Comparison of ENCODE assay signal across 8 cellular contexts in the genomic region with DNA sequence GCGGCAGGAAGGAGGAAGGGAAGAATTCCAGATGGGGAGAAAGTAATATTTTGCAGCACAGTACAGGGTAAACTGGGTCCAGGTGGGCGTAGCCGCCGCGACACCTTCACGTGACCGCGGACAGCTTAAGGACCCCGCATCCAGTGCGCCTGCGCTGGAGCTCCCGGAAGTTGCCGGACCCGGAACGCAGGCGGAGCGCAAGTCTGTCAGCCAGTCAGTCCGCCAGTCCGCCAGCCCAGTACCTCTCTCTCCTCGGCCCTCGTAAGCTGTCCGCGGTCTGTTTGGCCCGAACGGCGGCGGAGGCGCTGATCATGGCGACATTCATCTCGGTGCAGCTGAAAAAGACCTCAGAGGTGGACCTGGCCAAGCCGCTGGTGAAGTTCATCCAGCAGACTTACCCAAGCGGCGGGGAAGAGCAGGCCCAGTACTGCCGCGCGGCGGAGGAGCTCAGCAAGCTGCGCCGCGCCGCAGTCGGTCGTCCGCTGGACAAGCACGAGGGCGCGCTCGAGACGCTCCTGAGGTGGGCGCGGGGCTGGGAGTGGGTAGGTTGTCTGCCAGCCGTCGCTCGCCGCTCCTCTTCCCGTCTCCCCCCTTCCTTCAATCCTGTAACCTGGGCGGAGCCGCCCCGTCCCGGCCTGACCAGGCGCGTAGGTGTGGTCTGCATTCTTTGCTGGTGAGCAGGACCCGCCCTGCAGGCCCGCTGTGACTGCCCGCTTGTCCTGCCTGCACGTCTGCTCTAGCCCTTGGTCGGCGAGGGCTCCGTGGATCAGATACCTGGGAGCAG. TPM values are rescaled to one million over a fixed set of nuclear protein-coding genes. Genes with fewer than 3 reads are reported as not detected.
A peak's percentile ranks its signal among the peaks of the same experiment; 100 is the strongest.
DNase-seq lines count a peak whose midpoint lies in the region; ATAC-seq and TF ChIP-seq lines count a peak whose summit lies in the region.

A gene with protein sequence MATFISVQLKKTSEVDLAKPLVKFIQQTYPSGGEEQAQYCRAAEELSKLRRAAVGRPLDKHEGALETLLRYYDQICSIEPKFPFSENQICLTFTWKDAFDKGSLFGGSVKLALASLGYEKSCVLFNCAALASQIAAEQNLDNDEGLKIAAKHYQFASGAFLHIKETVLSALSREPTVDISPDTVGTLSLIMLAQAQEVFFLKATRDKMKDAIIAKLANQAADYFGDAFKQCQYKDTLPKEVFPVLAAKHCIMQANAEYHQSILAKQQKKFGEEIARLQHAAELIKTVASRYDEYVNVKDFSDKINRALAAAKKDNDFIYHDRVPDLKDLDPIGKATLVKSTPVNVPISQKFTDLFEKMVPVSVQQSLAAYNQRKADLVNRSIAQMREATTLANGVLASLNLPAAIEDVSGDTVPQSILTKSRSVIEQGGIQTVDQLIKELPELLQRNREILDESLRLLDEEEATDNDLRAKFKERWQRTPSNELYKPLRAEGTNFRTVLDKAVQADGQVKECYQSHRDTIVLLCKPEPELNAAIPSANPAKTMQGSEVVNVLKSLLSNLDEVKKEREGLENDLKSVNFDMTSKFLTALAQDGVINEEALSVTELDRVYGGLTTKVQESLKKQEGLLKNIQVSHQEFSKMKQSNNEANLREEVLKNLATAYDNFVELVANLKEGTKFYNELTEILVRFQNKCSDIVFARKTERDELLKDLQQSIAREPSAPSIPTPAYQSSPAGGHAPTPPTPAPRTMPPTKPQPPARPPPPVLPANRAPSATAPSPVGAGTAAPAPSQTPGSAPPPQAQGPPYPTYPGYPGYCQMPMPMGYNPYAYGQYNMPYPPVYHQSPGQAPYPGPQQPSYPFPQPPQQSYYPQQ (plus strand): TSS at position 213 of the 784 bp plus-strand sequence. CDS start 99 bp downstream, at position 312.

- peaks cover 2% of the 10 kb centered on the region for H3K27me3 Mint-ChIP-seq in type B pancreatic cell

- ATAC-seq in HG02642 (IDR thresholded peaks at IDR 0.05; ENCODE audit: poor library complexity, unreplicated experiment), result peak; percentile 95

- TF ChIP-seq CTCF in GM12873 (IDR thresholded peaks at IDR 0.05; ENCODE audit: insufficient read depth, low read depth, low read length, missing control alignments) (peak; percentile 22), type B pancreatic cell (conservative IDR thresholded peaks at IDR 0.05) (peak; percentile 48)

- peak within 1 kb of the TSS; percentile 99 for H3K4me3 Mint-ChIP-seq in type B pancreatic cell

- peak within 1 kb of the TSS; percentile 96 for H3K4me3 ChIP-seq in adipocyte (ENCODE audit: low read length)

- H3K4me1 Mint-ChIP-seq in type B pancreatic cell (ENCODE audit: unreplicated experiment), result peaks cover 35% of the 10 kb centered on the region

- H3K9me3 ChIP-seq in adipocyte (ENCODE audit: control insufficient read depth, low read length), result no peaks in the 10 kb centered on the region

- H3K27ac Mint-ChIP-seq in type B pancreatic cell, result peak within 1 kb of the TSS; percentile 94

- H3K27me3 ChIP-seq in adipocyte (replicated peaks; ENCODE audit: control insufficient read depth, insufficient read depth, low read length), result no peaks in the 10 kb centered on the region

- peaks cover 20% of the 10 kb centered on the region for H3K36me3 Mint-ChIP-seq in type B pancreatic cell

- peaks cover 39% of the 10 kb centered on the region for H3K4me1 ChIP-seq in adipocyte (ENCODE audit: control insufficient read depth, insufficient read depth, low read length)

- H3K9me3 Mint-ChIP-seq in type B pancreatic cell, result no peaks in the 10 kb centered on the region

- intact Hi-C loops in cardiac septum (cut with DNase I), result loop anchor here (5.0 to 10.0 kb wide), 4 partner anchors 81 to 684 kb away; a partner anchor contains a TSS

- H3K36me3 ChIP-seq in adipocyte (ENCODE audit: control insufficient read depth, insufficient read depth, low read length, severe bottlenecking), result peaks cover 10% of the 10 kb centered on the region

- DNase-seq in NCI-H1105 (lab: John Stamatoyannopoulos, UW) (peak; percentile 57), SW480 (ENCODE audit: low spot score) (peak; percentile 96), adipocyte (ENCODE audit: low read depth) (peak; percentile 95), cardiac septum (ENCODE audit: low spot score) (peak; percentile 97), pons (ENCODE audit: low spot score) (peak; percentile 84), type B pancreatic cell (ENCODE audit: extremely low spot score, unreplicated experiment) (peak; percentile 92)

- H3K9ac ChIP-seq in adipocyte (ENCODE audit: low read length), result peak within 1 kb of the TSS; percentile 98

RNA-seq across cellular contexts. Expression of the gene that starts here (rescaled TPM):
- total RNA-seq in cardiac septum, result 134 TPM
- total RNA-seq in type B pancreatic cell (ENCODE audit: low replicate concordance), result 168 and 225 TPM in 2 replicates

Comparison
In these comparisons a context has a peak if more than half of its experiments do, and no peak if none do; other contexts are left out.
1. Peak in every context shown above with its lines: DNase-seq, ATAC-seq and H3K4me3 ChIP-seq.